In genomic region chr21:40385883-40386282, GRCh38 we compare ENCODE assay signal across 16 cellular contexts.
"Had no signal": no experiment of that assay in that cellular context is flagged by ENCODE, and none has a peak within 500 bp of the region (broad histone marks: within the 10 kb centered on the region; RNA-seq: fewer than 3 reads in every experiment).

No MANE protein-coding gene starts in this region.

- H3K36me3 ChIP-seq: ascending aorta, cardiac muscle cell, MG63 had no signal

- H3K4me1 ChIP-seq: ascending aorta had no signal

- H3K9me3 ChIP-seq: ascending aorta, MG63 had no signal

- DNase-seq: activated B cell treated with CpG ODN at 0.5 μM for 24 hours; activated CD4-positive, alpha-beta T cell treated with anti-CD3 and anti-CD28 coated beads for 1 hour; activated CD8-positive, alpha-beta memory T cell treated with anti-CD3 and anti-CD28 coated beads, Interleukin-2, amount 10 ng/mL, durations not matched to agents 7 days and 5 days; activated effector memory CD4-positive, alpha-beta T cell treated with Interleukin-2 at 50 U/mL for 16 hours; activated naive CD4-positive, alpha-beta T cell treated with Interleukin-2 at 50 U/mL for 16 hours; NCI-H1105; NCI-H1436; NCI-H1694 treated with DMSO at 0.1 percent for 48 hours; NCI-H2029 treated with DMSO at 0.1 percent for 48 hours; NCI-H510A; SHP77 treated with DMSO at 0.1 percent for 48 hours had no signal

- H3K4me3 ChIP-seq: ascending aorta, cardiac muscle cell, MG63, PC-9 had no signal

- H3K4me2 ChIP-seq: PC-9 had no signal

- H3K27ac ChIP-seq: ascending aorta, cardiac muscle cell, PC-9 had no signal

- H3K27me3 ChIP-seq: ascending aorta, cardiac muscle cell had no signal

- ATAC-seq: activated CD8-positive, alpha-beta memory T cell treated with anti-CD3 and anti-CD28 coated beads, Interleukin-2, amount 10 ng/mL, durations not matched to agents 7 days and 5 days; activated naive CD8-positive, alpha-beta T cell treated with anti-CD3 and anti-CD28 coated beads, Interleukin-2, amount 50 U/mL, for 24 hours had no signal

- H2AFZ ChIP-seq: PC-9 had no signal
